Comparison of ENCODE assay signal across 8 cellular contexts in genomic region chr6:104859225-104860146, GRCh38. TPM values are rescaled to one million over a fixed set of nuclear protein-coding genes. Genes with fewer than 3 reads are reported as not detected.
DNase-seq lines count a peak whose midpoint lies in the region; ATAC-seq and TF ChIP-seq lines count a peak whose summit lies in the region.

Gene HACE1 (minus strand): TSS chr6:104859919. CDS start chr6:104859642, 277 bp downstream.

- peak; percentile 32 for TF ChIP-seq POLR2A in GM19193 (IDR thresholded peaks at IDR 0.05; ENCODE audit: extremely low read depth, insufficient read depth, insufficient read length)

- peak; percentile 99 for ATAC-seq in HG03439 (IDR thresholded peaks at IDR 0.05; ENCODE audit: unreplicated experiment)
- ATAC-seq in left lobe of liver: peak; percentile 99

- TF ChIP-seq CTCF in BJ (IDR thresholded peaks at IDR 0.05; ENCODE audit: insufficient read depth, low read depth, low read length): peak; percentile 29; the same call in 1 of the 2 replicates
- no peak for TF ChIP-seq CTCF in coronary artery (IDR thresholded peaks at IDR 0.05)

- CTCF ChIA-PET in BJ (lab: Yijun Ruan, JAX): interaction anchor here (0.6 to 1.9 kb wide), 3 partner anchors 11 to 20 kb away, joined by 3 to 4 read pairs (median 3); no protein-coding TSS in a partner anchor

- POLR2A ChIA-PET in BJ (lab: Charles Lee): no interaction called here

- peak within 1 kb of the TSS; percentile 71 to 81 for H3K27ac ChIP-seq in coronary artery

- peak within 1 kb of the TSS; percentile 83 for H3K4me3 ChIP-seq in BJ (ENCODE audit: low read depth, low read length)
- H3K4me3 ChIP-seq in coronary artery: peak within 1 kb of the TSS; percentile 82

- no peaks in the 10 kb centered on the region for H3K36me3 ChIP-seq in BJ (ENCODE audit: control insufficient read depth, insufficient read depth, low read length)

- no peaks in the 10 kb centered on the region for H3K27me3 ChIP-seq in BJ (ENCODE audit: control insufficient read depth, insufficient read depth, low read length)

- DNase-seq in BJ (ENCODE audit: low read depth) (peak; percentile 41), NCI-H510A (lab: John Stamatoyannopoulos, UW) (peak; percentile 75), coronary artery (ENCODE audit: low spot score) (peak; percentile 94), left lobe of liver (ENCODE audit: low spot score) (peak; percentile 88)
- DNase-seq in activated CD4-positive, alpha-beta T cell treated with anti-CD3 and anti-CD28 coated beads for 4 hours: peak; percentile 84 to 87
- DNase-seq in stimulated activated CD4-positive, alpha-beta T cell treated with anti-CD3 and anti-CD28 coated beads, Interleukin-2, amount 100 ng/mL, for 4 hours (ENCODE audit: low read depth): peak; percentile 83

RNA-seq across cellular contexts. Expression of gene HACE1, which starts in this region (rescaled TPM):
- 6.8 and 9.2 TPM in 2 replicates for polyA plus RNA-seq in BJ (2011; rRNA removed)
- polyA minus RNA-seq in BJ (2011; rRNA and poly(A)+ RNA removed): 6.8 and 9.8 TPM in 2 replicates
- total RNA-seq in left lobe of liver: 3.1 TPM

Comparison
In these comparisons a context has a peak if more than half of its experiments do, and no peak if none do; other contexts are left out.
1. Peak in every context shown above with its lines: DNase-seq, ATAC-seq, H3K4me3 ChIP-seq and H3K27ac ChIP-seq.
2. DNase-seq: peak in every context shown above with its lines; median percentile 94 in coronary artery; 88 in left lobe of liver; 86 in activated CD4-positive, alpha-beta T cell treated with anti-CD3 and anti-CD28 coated beads for 4 hours; 83 in stimulated activated CD4-positive, alpha-beta T cell treated with anti-CD3 and anti-CD28 coated beads, Interleukin-2, amount 100 ng/mL, for 4 hours; 75 in NCI-H510A; 41 in BJ.